1 cellular context compared by ENCODE assay signal in genomic region chr2:67397143-67397986, GRCh38.
TF ChIP-seq lines count a peak whose summit lies in the region.

Gene ETAA1, plus strand, starts transcription at chr2:67397333. Its CDS starts 116 bp downstream, at chr2:67397449.

TF ChIP-seq in HepG2, 621 proteins besides CTCF, POLR2A, EP300 and RAD21 (continued from another document and continues in another):
- no peak; the same call in 1 of the 2 replicates for TF ChIP-seq CBX5 (CRISPR knock-in tag; IDR thresholded peaks at IDR 0.05; ENCODE audit: borderline replicate concordance)
- no peak for TF ChIP-seq PREB (CRISPR knock-in tag; IDR thresholded peaks at IDR 0.05)
- TF ChIP-seq SATB2 (CRISPR knock-in tag; IDR thresholded peaks at IDR 0.05) = no peak
- TF ChIP-seq KDM5B (CRISPR knock-in tag; IDR thresholded peaks at IDR 0.05; ENCODE audit: borderline replicate concordance) = peak; percentile 93
- TF ChIP-seq ZNF253 (CRISPR knock-in tag; IDR thresholded peaks at IDR 0.05; ENCODE audit: borderline replicate concordance) = no peak
- 0 out of 2 replicates have a peak, but pooled peaks have one; percentile 14 for TF ChIP-seq CSRNP1 (CRISPR knock-in tag; IDR thresholded peaks at IDR 0.05)
- TF ChIP-seq SMARCE1 (IDR thresholded peaks at IDR 0.05; ENCODE audit: borderline replicate concordance) = no peak
- peak; percentile 75; the same call in 1 of the 2 replicates for TF ChIP-seq TFDP1 (CRISPR knock-in tag; IDR thresholded peaks at IDR 0.05; ENCODE audit: borderline replicate concordance)
- TF ChIP-seq ZNF660 (CRISPR knock-in tag; IDR thresholded peaks at IDR 0.05; ENCODE audit: borderline replicate concordance, low read depth) = 0 out of 2 replicates have a peak, but pooled peaks have one; percentile 44
- no peak for TF ChIP-seq ZBTB33 (CRISPR knock-in tag; IDR thresholded peaks at IDR 0.05)
- TF ChIP-seq ZNF451 (CRISPR knock-in tag; IDR thresholded peaks at IDR 0.05) = 0 out of 2 replicates have a peak, but pooled peaks have one; percentile 14
- 0 out of 2 replicates have a peak, but pooled peaks have one; percentile 13 for TF ChIP-seq NFE2 (CRISPR knock-in tag; IDR thresholded peaks at IDR 0.05)
- peak; percentile 45; the same call in 1 of the 2 replicates for TF ChIP-seq SMAD3 (CRISPR knock-in tag; IDR thresholded peaks at IDR 0.05)
- no peak for TF ChIP-seq MLLT10 (CRISPR knock-in tag; IDR thresholded peaks at IDR 0.05)
- peak; percentile 88 for TF ChIP-seq ZNF772 (CRISPR knock-in tag; IDR thresholded peaks at IDR 0.05)
- no peak for TF ChIP-seq PCBP1 (IDR thresholded peaks at IDR 0.05; ENCODE audit: borderline replicate concordance, low read depth, low read length)
- no peak for TF ChIP-seq ZFAT (CRISPR knock-in tag; conservative IDR thresholded peaks at IDR 0.05)
- TF ChIP-seq, protein P1, sequence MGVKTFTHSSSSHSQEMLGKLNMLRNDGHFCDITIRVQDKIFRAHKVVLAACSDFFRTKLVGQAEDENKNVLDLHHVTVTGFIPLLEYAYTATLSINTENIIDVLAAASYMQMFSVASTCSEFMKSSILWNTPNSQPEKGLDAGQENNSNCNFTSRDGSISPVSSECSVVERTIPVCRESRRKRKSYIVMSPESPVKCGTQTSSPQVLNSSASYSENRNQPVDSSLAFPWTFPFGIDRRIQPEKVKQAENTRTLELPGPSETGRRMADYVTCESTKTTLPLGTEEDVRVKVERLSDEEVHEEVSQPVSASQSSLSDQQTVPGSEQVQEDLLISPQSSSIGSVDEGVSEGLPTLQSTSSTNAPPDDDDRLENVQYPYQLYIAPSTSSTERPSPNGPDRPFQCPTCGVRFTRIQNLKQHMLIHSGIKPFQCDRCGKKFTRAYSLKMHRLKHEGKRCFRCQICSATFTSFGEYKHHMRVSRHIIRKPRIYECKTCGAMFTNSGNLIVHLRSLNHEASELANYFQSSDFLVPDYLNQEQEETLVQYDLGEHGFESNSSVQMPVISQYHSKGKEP (CRISPR knock-in tag; IDR thresholded peaks at IDR 0.05) = no peak
- TF ChIP-seq KLF11 (CRISPR knock-in tag; IDR thresholded peaks at IDR 0.05) = peak; percentile 31; the same call in 1 of the 2 replicates
- TF ChIP-seq, protein P2, sequence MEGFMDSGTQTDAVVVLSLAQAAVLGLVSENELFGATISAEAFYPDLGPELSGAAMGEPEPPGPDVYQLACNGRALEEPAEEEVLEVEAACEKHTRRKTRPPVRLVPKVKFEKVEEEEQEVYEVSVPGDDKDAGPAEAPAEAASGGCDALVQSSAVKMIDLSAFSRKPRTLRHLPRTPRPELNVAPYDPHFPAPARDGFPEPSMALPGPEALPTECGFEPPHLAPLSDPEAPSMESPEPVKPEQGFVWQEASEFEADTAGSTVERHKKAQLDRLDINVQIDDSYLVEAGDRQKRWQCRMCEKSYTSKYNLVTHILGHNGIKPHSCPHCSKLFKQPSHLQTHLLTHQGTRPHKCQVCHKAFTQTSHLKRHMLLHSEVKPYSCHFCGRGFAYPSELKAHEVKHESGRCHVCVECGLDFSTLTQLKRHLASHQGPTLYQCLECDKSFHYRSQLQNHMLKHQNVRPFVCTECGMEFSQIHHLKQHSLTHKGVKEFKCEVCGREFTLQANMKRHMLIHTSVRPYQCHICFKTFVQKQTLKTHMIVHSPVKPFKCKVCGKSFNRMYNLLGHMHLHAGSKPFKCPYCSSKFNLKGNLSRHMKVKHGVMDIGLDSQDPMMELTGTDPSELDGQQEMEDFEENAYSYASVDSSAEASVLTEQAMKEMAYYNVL (CRISPR knock-in tag; IDR thresholded peaks at IDR 0.05; ENCODE audit: borderline replicate concordance) = peak; percentile 77; the same call in 1 of the 2 replicates
- TF ChIP-seq, protein P3, sequence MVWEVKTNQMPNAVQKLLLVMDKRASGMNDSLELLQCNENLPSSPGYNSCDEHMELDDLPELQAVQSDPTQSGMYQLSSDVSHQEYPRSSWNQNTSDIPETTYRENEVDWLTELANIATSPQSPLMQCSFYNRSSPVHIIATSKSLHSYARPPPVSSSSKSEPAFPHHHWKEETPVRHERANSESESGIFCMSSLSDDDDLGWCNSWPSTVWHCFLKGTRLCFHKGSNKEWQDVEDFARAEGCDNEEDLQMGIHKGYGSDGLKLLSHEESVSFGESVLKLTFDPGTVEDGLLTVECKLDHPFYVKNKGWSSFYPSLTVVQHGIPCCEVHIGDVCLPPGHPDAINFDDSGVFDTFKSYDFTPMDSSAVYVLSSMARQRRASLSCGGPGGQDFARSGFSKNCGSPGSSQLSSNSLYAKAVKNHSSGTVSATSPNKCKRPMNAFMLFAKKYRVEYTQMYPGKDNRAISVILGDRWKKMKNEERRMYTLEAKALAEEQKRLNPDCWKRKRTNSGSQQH (CRISPR knock-in tag; IDR thresholded peaks at IDR 0.05; ENCODE audit: low read depth) = peak; percentile 35; the same call in 1 of the 2 replicates
- peak; percentile 36 for TF ChIP-seq SRSF1 (optimal IDR thresholded peaks at IDR 0.05; ENCODE audit: low read depth, low read length)
- no peak for TF ChIP-seq TCF12 (IDR thresholded peaks at IDR 0.05)
- peak; percentile 75 for TF ChIP-seq TCF12 (CRISPR knock-in tag; IDR thresholded peaks at IDR 0.05)
- TF ChIP-seq TBL1XR1 (IDR thresholded peaks at IDR 0.05; ENCODE audit: borderline replicate concordance, low read length, partially characterized antibody) = no peak
- TF ChIP-seq PAX8 (CRISPR knock-in tag; IDR thresholded peaks at IDR 0.05; ENCODE audit: borderline replicate concordance) = peak; percentile 74; the same call in 1 of the 2 replicates
- TF ChIP-seq HNF1A (IDR thresholded peaks at IDR 0.05; ENCODE audit: low read depth) = no peak
- TF ChIP-seq HNF1A (CRISPR knock-in tag; IDR thresholded peaks at IDR 0.05; ENCODE audit: borderline replicate concordance) = no peak
- peak; percentile 50 for TF ChIP-seq AGO1 (IDR thresholded peaks at IDR 0.05; ENCODE audit: low read depth, low read length, poor library complexity, severe bottlenecking)
- TF ChIP-seq RNF2 (conservative IDR thresholded peaks at IDR 0.05; ENCODE audit: low read depth) = no peak; the same call in 1 of the 2 replicates
- peak; percentile 54; the same call in 1 of the 3 replicates for TF ChIP-seq MXI1 (IDR thresholded peaks at IDR 0.05; ENCODE audit: borderline replicate concordance, low read depth, low read length)
- TF ChIP-seq, protein P4, sequence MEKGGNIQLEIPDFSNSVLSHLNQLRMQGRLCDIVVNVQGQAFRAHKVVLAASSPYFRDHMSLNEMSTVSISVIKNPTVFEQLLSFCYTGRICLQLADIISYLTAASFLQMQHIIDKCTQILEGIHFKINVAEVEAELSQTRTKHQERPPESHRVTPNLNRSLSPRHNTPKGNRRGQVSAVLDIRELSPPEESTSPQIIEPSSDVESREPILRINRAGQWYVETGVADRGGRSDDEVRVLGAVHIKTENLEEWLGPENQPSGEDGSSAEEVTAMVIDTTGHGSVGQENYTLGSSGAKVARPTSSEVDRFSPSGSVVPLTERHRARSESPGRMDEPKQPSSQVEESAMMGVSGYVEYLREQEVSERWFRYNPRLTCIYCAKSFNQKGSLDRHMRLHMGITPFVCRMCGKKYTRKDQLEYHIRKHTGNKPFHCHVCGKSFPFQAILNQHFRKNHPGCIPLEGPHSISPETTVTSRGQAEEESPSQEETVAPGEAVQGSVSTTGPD (CRISPR knock-in tag; IDR thresholded peaks at IDR 0.05) = peak; percentile 54; the same call in 1 of the 2 replicates
- TF ChIP-seq ZNF232 (CRISPR knock-in tag; IDR thresholded peaks at IDR 0.05; ENCODE audit: borderline replicate concordance) = peak; percentile 57; the same call in 1 of the 2 replicates
- TF ChIP-seq ZNF761 (CRISPR knock-in tag; conservative IDR thresholded peaks at IDR 0.05) = no peak
- TF ChIP-seq ZNF614 (CRISPR knock-in tag; IDR thresholded peaks at IDR 0.05; ENCODE audit: borderline replicate concordance) = peak; percentile 72; the same call in 1 of the 2 replicates
- peak; percentile 41; the same call in 1 of the 2 replicates for TF ChIP-seq ZMYM3 (CRISPR knock-in tag; IDR thresholded peaks at IDR 0.05)
- no peak for TF ChIP-seq NR3C1 (CRISPR knock-in tag; IDR thresholded peaks at IDR 0.05)
- no peak for TF ChIP-seq NFE2L2 (IDR thresholded peaks at IDR 0.05; ENCODE audit: low read length)
- TF ChIP-seq SKI (IDR thresholded peaks at IDR 0.05; ENCODE audit: partially characterized antibody) = peak; percentile 65
- peak; percentile 87 to 95 for TF ChIP-seq HMGXB4 (CRISPR knock-in tag; IDR thresholded peaks at IDR 0.05; ENCODE audit: borderline replicate concordance in 1 of 2, low read depth in 1 of 2)
- TF ChIP-seq ZNF10 (CRISPR knock-in tag; IDR thresholded peaks at IDR 0.05; ENCODE audit: borderline replicate concordance, low read depth) = no peak
- no peak for TF ChIP-seq RFX1 (IDR thresholded peaks at IDR 0.05)
